ENCODE assay signal across 8 cellular contexts in genomic region chr20:3471397-3472021, GRCh38. TPM values are rescaled to one million over a fixed set of nuclear protein-coding genes. Genes with fewer than 3 reads are reported as not detected.
DNase-seq lines count a peak whose midpoint lies in the region; ATAC-seq and TF ChIP-seq lines count a peak whose summit lies in the region.

No MANE protein-coding gene starts in this region.

- H3K9me3 ChIP-seq in heart right ventricle (no peaks in the 10 kb centered on the region), OCI-LY1 (ENCODE audit: low read length) (no peaks in the 10 kb centered on the region), endodermal cell (ENCODE audit: control insufficient read depth, low read length) (no peaks in the 10 kb centered on the region), neural progenitor cell (ENCODE audit: low read depth) (no peaks in the 10 kb centered on the region)

- H4K20me1 ChIP-seq in OCI-LY1 (ENCODE audit: insufficient read depth, low read length) = no peaks in the 10 kb centered on the region
- H4K20me1 ChIP-seq in neural progenitor cell (ENCODE audit: low read depth) = peaks cover 15% of the 10 kb centered on the region

- peak overlapping the region; percentile 65 for H3K4me2 ChIP-seq in OCI-LY1 (ENCODE audit: low read length)
- peak overlapping the region; percentile 97 for H3K4me2 ChIP-seq in neural progenitor cell

- H3K79me2 ChIP-seq in OCI-LY1 (ENCODE audit: insufficient read depth, low read length) (no peaks in the 10 kb centered on the region), neural progenitor cell (ENCODE audit: low read depth) (peaks cover 41% of the 10 kb centered on the region)

- H3K4me1 ChIP-seq in heart right ventricle (peaks cover 6 to 35% (median 29%) of the 10 kb centered on the region in 9 donors), OCI-LY1 (ENCODE audit: insufficient read depth, low read length, severe bottlenecking) (peaks cover 16% of the 10 kb centered on the region), endodermal cell (ENCODE audit: control insufficient read depth, insufficient read depth, low read length) (no peaks in the 10 kb centered on the region), neural progenitor cell (peaks cover 9% of the 10 kb centered on the region)

- H3K36me3 ChIP-seq in heart right ventricle (no peaks in the 10 kb centered on the region), OCI-LY1 (ENCODE audit: insufficient read depth, low read length) (no peaks in the 10 kb centered on the region), endodermal cell (ENCODE audit: control insufficient read depth, insufficient read depth, low read length) (no peaks in the 10 kb centered on the region), neural progenitor cell (no peaks in the 10 kb centered on the region)

- intact Hi-C loops in heart right ventricle (cut with DNase I) (loop anchor here in 5 of 10 donors (2.0 kb wide), 2 partner anchors 63 to 65 kb away; partner anchors contain the start of gene DNAAF9 (in 1 of the 5)), cardiac septum (cut with DNase I) (loop anchor here (2.0 kb wide), 1 partner anchor 65 kb away; the partner anchor contains the start of gene DNAAF9)

- H3K36me3 Mint-ChIP-seq in endodermal cell (ENCODE audit: low read depth) (no peaks in the 10 kb centered on the region), neural progenitor cell (peaks cover 4% of the 10 kb centered on the region)

- H3K9ac ChIP-seq in OCI-LY1 (ENCODE audit: low read length) = peak overlapping the region; percentile 68
- H3K9ac ChIP-seq in endodermal cell (ENCODE audit: extremely low read depth, low read length, poor library complexity, severe bottlenecking) = peak overlapping the region; percentile 57
- peak overlapping the region; percentile 21 for H3K9ac ChIP-seq in neural progenitor cell

- H3K4me3 Mint-ChIP-seq in endodermal cell = peak overlapping the region; percentile 91
- H3K4me3 Mint-ChIP-seq in neural progenitor cell = peak overlapping the region; percentile 98

- H3K27ac ChIP-seq in heart right ventricle (peak overlapping the region in 9 of 10 donors; percentile 78 to 97 (median 88)), OCI-LY1 (ENCODE audit: low read depth, low read length, poor library complexity, severe bottlenecking) (no peak overlapping the region), endodermal cell (ENCODE audit: low read depth, low read length) (no peak overlapping the region), neural progenitor cell (no peak overlapping the region)

- TF ChIP-seq CTCF in heart right ventricle (IDR thresholded peaks at IDR 0.05) (no peak), OCI-LY1 (IDR thresholded peaks at IDR 0.05; ENCODE audit: low read length) (no peak), endodermal cell (conservative IDR thresholded peaks at IDR 0.05) (no peak), neural progenitor cell (IDR thresholded peaks at IDR 0.05) (no peak), GM10266 (IDR thresholded peaks at IDR 0.05; ENCODE audit: control insufficient read depth, insufficient read depth, low read depth, missing control alignments) (no peak)

- H2AFZ ChIP-seq in OCI-LY1 (ENCODE audit: low read length) = no peak overlapping the region
- peak overlapping the region; percentile 94 for H2AFZ ChIP-seq in neural progenitor cell (replicated peaks)

- H3K9me3 Mint-ChIP-seq in endodermal cell (no peaks in the 10 kb centered on the region), neural progenitor cell (no peaks in the 10 kb centered on the region)

- 0 to 1% methylated on average over 30 of the region's 30 CpGs for WGBS in heart right ventricle, 2 donors
- 4 to 7% methylated on average over 3 to 30 of the region's 30 CpGs for WGBS in endodermal cell (ENCODE audit: insufficient coverage in 1 of 2, insufficient read length in 1 of 2), 2 experiments

- H3K4me1 Mint-ChIP-seq in endodermal cell (peaks cover 25% of the 10 kb centered on the region), neural progenitor cell (peaks cover 23% of the 10 kb centered on the region)

- H3K9me2 ChIP-seq in OCI-LY1 (ENCODE audit: low read depth, low read length) = no peaks in the 10 kb centered on the region

- H3K27ac Mint-ChIP-seq in endodermal cell = peak overlapping the region; percentile 69
- peak overlapping the region; percentile 47 for H3K27ac Mint-ChIP-seq in neural progenitor cell

- ATAC-seq in heart right ventricle (peak in 3 of 8 donors; percentile 1 to 34 (median 22)), HG02938 (IDR thresholded peaks at IDR 0.05; ENCODE audit: unreplicated experiment) (no peak)

- H3K4me3 ChIP-seq in heart right ventricle (peak overlapping the region; percentile 68 to 100 (median 96)), OCI-LY1 (ENCODE audit: low read depth, low read length, poor library complexity, severe bottlenecking) (peak overlapping the region; percentile 74), endodermal cell (ENCODE audit: low read length) (peak overlapping the region; percentile 99), neural progenitor cell (peak overlapping the region; percentile 77)

- H3K27me3 ChIP-seq in heart right ventricle = no peaks in the 10 kb centered on the region
- no peaks in the 10 kb centered on the region for H3K27me3 ChIP-seq in OCI-LY1 (ENCODE audit: insufficient read depth, low read length)
- peaks cover under 1% of the 10 kb centered on the region for H3K27me3 ChIP-seq in endodermal cell (ENCODE audit: control insufficient read depth, insufficient read depth, low read length, poor library complexity, severe bottlenecking)
- H3K27me3 ChIP-seq in neural progenitor cell = peaks cover 29% of the 10 kb centered on the region

- peak in 1 of 2 donors; percentile 11 for DNase-seq in heart right ventricle
- no peak for DNase-seq in cardiac septum (ENCODE audit: low spot score)
- no peak for DNase-seq in endodermal cell
- DNase-seq in neural progenitor cell (ENCODE audit: low spot score) = peak; percentile 25
- DNase-seq in NCI-H146 (lab: John Stamatoyannopoulos, UW) = no peak
- no peak for DNase-seq in GM10266 (ENCODE audit: extremely low spot score)

- H3K27me3 Mint-ChIP-seq in endodermal cell (ENCODE audit: insufficient read depth) (peaks cover 48% of the 10 kb centered on the region), neural progenitor cell (ENCODE audit: insufficient read depth, low read depth) (no peaks in the 10 kb centered on the region)

- H3F3A ChIP-seq in OCI-LY1 (ENCODE audit: insufficient read depth, low read length) (no peaks in the 10 kb centered on the region), neural progenitor cell (ENCODE audit: low read depth) (peaks cover 18% of the 10 kb centered on the region)

RNA-seq across cellular contexts. Expression of gene ATRN, which starts 0.7 kb away (rescaled TPM):
- total RNA-seq in heart right ventricle (10 to 100 TPM; 30.9 to 44.0 (median 38.6) TPM), cardiac septum (36.9 TPM), endodermal cell (10 to 100 TPM; 27.4 to 31.2 TPM), neural progenitor cell (ENCODE audit: low replicate concordance) (31.2 and 36.8 TPM in 2 replicates)
- polyA plus RNA-seq in heart right ventricle = 1 to 10 TPM; 4.6 to 8.3 TPM
- 26.3 TPM for polyA plus RNA-seq in endodermal cell (2013, experiment 1 of 2)
- polyA plus RNA-seq in endodermal cell (2013, experiment 2 of 2) = 22.9 TPM

Comparison
In these comparisons a context has a peak if more than half of its experiments do, and no peak if none do; other contexts are left out.
1. H3K27ac ChIP-seq: peak in heart right ventricle (9 of 10); none in OCI-LY1 (single experiment), endodermal cell (single experiment) and neural progenitor cell (single experiment).
2. Peak in every context shown above with its lines, with median percentiles within 50 percentile points of each other: H3K4me3 ChIP-seq and H3K9ac ChIP-seq.